Comparison of ENCODE assay signal across 7 cellular contexts in genomic region chr10:60573342-60573741, GRCh38.
A peak's percentile ranks its signal among the peaks of the same experiment; 100 is the strongest.
DNase-seq lines count a peak whose midpoint lies in the region; ATAC-seq and TF ChIP-seq lines count a peak whose summit lies in the region.

No MANE protein-coding gene starts in this region.

- no peaks in the 10 kb centered on the region for H3K27me3 ChIP-seq in heart right ventricle

- H3K27ac ChIP-seq in VCaP = peak overlapping the region; percentile 57
- peak overlapping the region in 4 of 10 donors; percentile 35 to 68 (median 52) for H3K27ac ChIP-seq in heart right ventricle

- peaks cover 0 to 19% (median 8%) of the 10 kb centered on the region in 9 donors for H3K4me1 ChIP-seq in heart right ventricle

- peak; percentile 56 for ATAC-seq in HG02588 (IDR thresholded peaks at IDR 0.05; ENCODE audit: unreplicated experiment)
- peak; percentile 48 to 83 (median 72) for ATAC-seq in heart right ventricle
- ATAC-seq in left lobe of liver = no peak
- no peak for ATAC-seq in HG03280 (IDR thresholded peaks at IDR 0.05; ENCODE audit: unreplicated experiment)

- no peaks in the 10 kb centered on the region for H3K36me3 ChIP-seq in heart right ventricle

- no peak for TF ChIP-seq CTCF in VCaP (conservative IDR thresholded peaks at IDR 0.05)
- no peak for TF ChIP-seq CTCF in heart right ventricle (IDR thresholded peaks at IDR 0.05)

- intact Hi-C loops in heart right ventricle (cut with DNase I) = no loop called here

- no peak for DNase-seq in heart right ventricle
- peak; percentile 35 to 65 (median 37) for DNase-seq in stimulated activated CD4-positive, alpha-beta T cell treated with anti-CD3 and anti-CD28 coated beads, TNF-alpha, amount 100 ng/mL, for 24 hours (ENCODE audit: low read depth in 3 of 3)
- DNase-seq in cerebellar nuclear complex (lab: John Stamatoyannopoulos, UW) = no peak
- DNase-seq in left lobe of liver (ENCODE audit: low spot score) = no peak

- H3K4me3 ChIP-seq in heart right ventricle = peak overlapping the region in 7 of 10 donors; percentile 41 to 51 (median 46)

- no peaks in the 10 kb centered on the region for H3K9me3 ChIP-seq in heart right ventricle

- 47 to 63% methylated on average over 1 of the region's 1 CpG for WGBS in heart right ventricle, 2 donors

Comparison
In these comparisons a context has a peak if more than half of its experiments do, and no peak if none do; other contexts are left out.
1. ATAC-seq: peak in HG02588 (single experiment) and heart right ventricle (8 of 8); none in left lobe of liver (single experiment) and HG03280 (single experiment).
2. DNase-seq: peak in stimulated activated CD4-positive, alpha-beta T cell treated with anti-CD3 and anti-CD28 coated beads, TNF-alpha, amount 100 ng/mL, for 24 hours (3 of 3); none in heart right ventricle (0 of 2), cerebellar nuclear complex (0 of 2) and left lobe of liver (single experiment).